Comparison of ENCODE assay signal across 14 cellular contexts in genomic region chr3:113660901-113661300, GRCh38. TPM values are rescaled to one million over a fixed set of nuclear protein-coding genes. Genes with fewer than 3 reads are reported as not detected.
DNase-seq lines count a peak whose midpoint lies in the region; TF ChIP-seq lines count a peak whose summit lies in the region.
"Had no signal": no experiment of that assay in that cellular context is flagged by ENCODE, and none has a peak within 500 bp of the region (broad histone marks: within the 10 kb centered on the region; RNA-seq: fewer than 3 reads in every experiment).

No MANE protein-coding gene starts in this region.

- 92 to 100% methylated on average over 3 to 4 of the region's 4 CpGs for WGBS in endodermal cell (ENCODE audit: insufficient coverage in 1 of 2, insufficient read length in 1 of 2), 2 experiments

- no peak overlapping the region for H3K4me3 Mint-ChIP-seq in endodermal cell
- H3K4me3 Mint-ChIP-seq: activated naive CD4-positive, alpha-beta T cell treated with anti-CD3 and anti-CD28 coated beads for 36 hours had no signal

- H3K27me3 Mint-ChIP-seq in endodermal cell (ENCODE audit: insufficient read depth), result no peaks in the 10 kb centered on the region

- no peaks in the 10 kb centered on the region for H4K20me1 ChIP-seq in fibroblast of lung (ENCODE audit: control insufficient read depth, extremely low read depth, insufficient read depth, low read length)

- no peak overlapping the region for H2AFZ ChIP-seq in fibroblast of lung (ENCODE audit: low read length)

- no peak overlapping the region for H3K4me2 ChIP-seq in fibroblast of lung (ENCODE audit: extremely low read depth, insufficient read depth, low read length)
- H3K4me2 ChIP-seq: KMS-11 had no signal

- H3K27ac Mint-ChIP-seq in endodermal cell, result no peak overlapping the region
- H3K27ac Mint-ChIP-seq: activated naive CD4-positive, alpha-beta T cell treated with anti-CD3 and anti-CD28 coated beads for 36 hours had no signal

- H3K4me1 ChIP-seq in fibroblast of lung (ENCODE audit: control insufficient read depth, extremely low read depth, insufficient read depth, low read length) (no peaks in the 10 kb centered on the region), endodermal cell (ENCODE audit: control insufficient read depth, insufficient read depth, low read length) (no peaks in the 10 kb centered on the region)
- H3K4me1 ChIP-seq: left lung, testis had no signal

- DNase-seq in AG10803 (ENCODE audit: low read depth) (peak; percentile 5), NAMALWA (ENCODE audit: low spot score) (peak; percentile 50), fibroblast of lung (ENCODE audit: low read depth in 2 of 2) (peak; percentile 59 to 87), myocyte (ENCODE audit: low read depth) (peak; percentile 98), NCI-H1048 (lab: John Stamatoyannopoulos, UW) (no peak), GM20000 (ENCODE audit: low spot score) (no peak), endodermal cell (no peak)
- DNase-seq in activated naive CD4-positive, alpha-beta T cell treated with anti-CD3 and anti-CD28 coated beads, Interleukin-2, amount 50 U/mL, for 16 hours, result no peak
- DNase-seq: activated naive CD4-positive, alpha-beta T cell treated with anti-CD3 and anti-CD28 coated beads for 36 hours; Calu3; left lung; testis had no signal

- H3K79me2 ChIP-seq in fibroblast of lung (ENCODE audit: control insufficient read depth, insufficient read depth, low read length), result no peaks in the 10 kb centered on the region

- H3K9me3 ChIP-seq in fibroblast of lung (ENCODE audit: control insufficient read depth, insufficient read depth, low read depth, low read length), result no peaks in the 10 kb centered on the region
- no peaks in the 10 kb centered on the region for H3K9me3 ChIP-seq in endodermal cell (ENCODE audit: control insufficient read depth, low read length)
- H3K9me3 ChIP-seq: left lung, testis had no signal

- peak overlapping the region; percentile 34 for H3K27ac ChIP-seq in fibroblast of lung (ENCODE audit: insufficient read depth, low read length)
- H3K27ac ChIP-seq in endodermal cell (ENCODE audit: low read depth, low read length), result no peak overlapping the region
- H3K27ac ChIP-seq: KMS-11, left lung, testis, VCaP had no signal

- no peak for TF ChIP-seq CTCF in AG10803 (conservative IDR thresholded peaks at IDR 0.05; ENCODE audit: low read length)
- TF ChIP-seq CTCF in fibroblast of lung (conservative IDR thresholded peaks at IDR 0.05 in 1 of 2, IDR thresholded peaks at IDR 0.05 in 1 of 2; ENCODE audit: low read depth in 1 of 2, low read length in 2 of 2), result no peak
- TF ChIP-seq CTCF in GM20000 (IDR thresholded peaks at IDR 0.05; ENCODE audit: extremely low read depth, missing control alignments), result no peak
- TF ChIP-seq CTCF in endodermal cell (conservative IDR thresholded peaks at IDR 0.05), result no peak

- no peaks in the 10 kb centered on the region for H3K9me3 Mint-ChIP-seq in endodermal cell
- H3K9me3 Mint-ChIP-seq: activated naive CD4-positive, alpha-beta T cell treated with anti-CD3 and anti-CD28 coated beads for 36 hours had no signal

- H3K36me3 Mint-ChIP-seq in endodermal cell (ENCODE audit: low read depth), result peaks cover 42% of the 10 kb centered on the region

- H3K9ac ChIP-seq in fibroblast of lung (ENCODE audit: insufficient read depth, low read length) (no peak overlapping the region), endodermal cell (ENCODE audit: extremely low read depth, low read length, poor library complexity, severe bottlenecking) (no peak overlapping the region)
- H3K9ac ChIP-seq: KMS-11 had no signal

- peaks cover 13% of the 10 kb centered on the region for H3K4me1 Mint-ChIP-seq in endodermal cell

- no peak overlapping the region for H3K4me3 ChIP-seq in AG10803 (ENCODE audit: low read length)
- no peak overlapping the region for H3K4me3 ChIP-seq in fibroblast of lung (replicated peaks in 1 of 4; ENCODE audit: control extremely low read depth in 1 of 4, insufficient read depth in 1 of 4, low read depth in 3 of 4, low read length in 4 of 4)
- H3K4me3 ChIP-seq in endodermal cell (ENCODE audit: low read length), result no peak overlapping the region
- H3K4me3 ChIP-seq: left lung, testis had no signal

- peaks cover 1% of the 10 kb centered on the region for H3K36me3 ChIP-seq in fibroblast of lung (ENCODE audit: control insufficient read depth, insufficient read depth, low read length)
- H3K36me3 ChIP-seq in endodermal cell (ENCODE audit: control insufficient read depth, insufficient read depth, low read length), result peaks cover 35% of the 10 kb centered on the region

- H3K27me3 ChIP-seq in fibroblast of lung (ENCODE audit: control insufficient read depth, insufficient read depth, low read length) (no peaks in the 10 kb centered on the region), endodermal cell (ENCODE audit: control insufficient read depth, insufficient read depth, low read length, poor library complexity, severe bottlenecking) (no peaks in the 10 kb centered on the region)
- H3K27me3 ChIP-seq: left lung, testis had no signal

RNA-seq across cellular contexts. Expression of gene USF3, which starts 35.5 kb away (rescaled TPM):
- 5.9 and 8.9 TPM in 2 replicates for total RNA-seq in fibroblast of lung
- 13.0 and 15.8 TPM in 2 replicates for polyA plus RNA-seq in fibroblast of lung
- 3.3 and 4.9 TPM in 2 replicates for polyA plus RNA-seq in fibroblast of lung (2012)
- 11.3 and 11.6 TPM in 2 replicates for polyA minus RNA-seq in fibroblast of lung (ENCODE audit: low replicate concordance)
- total RNA-seq in myocyte, result 22.5 and 23.7 TPM in 2 replicates
- polyA plus RNA-seq in myocyte (2012), result 4.6 TPM
- total RNA-seq in endodermal cell, result 10 to 100 TPM; 15.5 to 17.6 TPM
- 10.5 TPM for polyA plus RNA-seq in endodermal cell (2013, experiment 1 of 2)
- 12.5 TPM for polyA plus RNA-seq in endodermal cell (2013, experiment 2 of 2)

Comparison
In these comparisons a context has a peak if more than half of its experiments do, and no peak if none do; other contexts are left out.
1. DNase-seq: peak in AG10803 (single experiment), NAMALWA (single experiment), fibroblast of lung (2 of 2) and myocyte (single experiment); none in NCI-H1048 (single experiment), GM20000 (single experiment), endodermal cell (single experiment) and activated naive CD4-positive, alpha-beta T cell treated with anti-CD3 and anti-CD28 coated beads, Interleukin-2, amount 50 U/mL, for 16 hours (single experiment).